Comparison of ENCODE assay signal across 1 cellular context in the genomic region with DNA sequence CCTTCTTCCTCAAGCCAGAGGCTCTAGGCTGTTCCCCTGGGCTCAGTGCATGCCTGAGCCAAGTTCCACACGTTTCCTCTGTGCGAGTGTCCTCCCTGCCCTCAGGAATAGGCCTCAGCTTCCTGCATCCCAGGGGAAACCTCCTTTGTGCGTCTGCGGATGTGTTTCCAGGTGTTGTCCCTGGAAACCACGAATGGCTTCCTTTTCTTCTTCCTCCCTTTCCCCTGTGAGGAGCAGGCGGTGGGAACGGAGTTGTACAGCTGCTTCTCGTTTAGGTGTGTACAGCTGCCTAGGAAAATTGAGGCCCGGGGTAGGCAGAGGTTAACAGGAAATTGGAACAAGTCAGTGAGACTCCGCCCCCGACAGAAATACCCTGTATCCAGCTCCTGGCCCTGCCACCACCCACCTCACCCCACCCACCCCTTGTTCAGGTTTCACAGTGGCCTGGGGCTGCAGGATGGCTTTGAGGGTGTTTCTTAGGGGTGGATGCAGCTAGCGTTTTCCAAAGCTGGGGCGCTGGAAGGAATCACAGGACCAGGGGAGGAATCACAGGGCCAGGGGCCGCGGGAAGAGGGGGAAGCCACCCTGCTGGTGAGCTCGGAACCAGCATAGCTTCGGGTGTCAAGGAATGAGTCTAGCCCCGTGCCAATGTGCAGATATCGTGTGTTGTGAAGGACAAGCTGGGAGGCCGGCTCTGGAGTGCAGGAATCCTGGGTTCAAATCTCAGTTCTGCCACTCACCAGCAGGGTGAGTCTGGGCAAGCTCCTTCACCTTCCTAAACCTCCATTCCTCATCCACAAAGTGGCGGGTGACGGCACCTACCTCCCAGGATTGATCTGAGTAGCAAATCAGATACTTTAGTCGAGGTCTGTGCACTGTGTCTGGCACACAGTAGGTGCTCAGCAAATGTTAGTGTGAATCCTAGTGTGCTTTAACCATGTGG.
TF ChIP-seq lines count a peak whose summit lies in the region.

No MANE protein-coding gene starts in this region.

TF ChIP-seq in GM12878, 131 proteins besides CTCF, POLR2A, EP300 and RAD21:
- TF ChIP-seq MLLT1 (IDR thresholded peaks at IDR 0.05) (0 out of 2 replicates have a peak, but pooled peaks have one; percentile 16), ZSCAN29 (IDR thresholded peaks at IDR 0.05) (no peak)
TF ChIP-seq in GM12878: peak in this region for 1.
